In genomic region chr6:56314683-56315523, GRCh38 we compare ENCODE assay signal across 8 cellular contexts.
A peak's percentile ranks its signal among the peaks of the same experiment; 100 is the strongest.
DNase-seq lines count a peak whose midpoint lies in the region; ATAC-seq, FAIRE-seq and TF ChIP-seq lines count a peak whose summit lies in the region.

No MANE protein-coding gene starts in this region.

- peak in 2 of 3 donors; percentile 55 to 64 for TF ChIP-seq CTCF in ovary (IDR thresholded peaks at IDR 0.05)

- no peak overlapping the region for H3K27ac ChIP-seq in ovary

- ATAC-seq in HG02840 (IDR thresholded peaks at IDR 0.05; ENCODE audit: low FRiP score, unreplicated experiment) = no peak

- FAIRE-seq in H54 (lab: Jason Lieb, UNC) = peak; percentile 97

- no peaks in the 10 kb centered on the region for H3K9me3 ChIP-seq in ovary

- TF ChIP-seq POLR2A in H54 (IDR thresholded peaks at IDR 0.05; ENCODE audit: low read depth, low read length) = no peak
- TF ChIP-seq POLR2A in ovary (IDR thresholded peaks at IDR 0.05) = no peak

- no peaks in the 10 kb centered on the region for H3K27me3 ChIP-seq in ovary

- H3K36me3 ChIP-seq in ovary = no peaks in the 10 kb centered on the region

- no peak overlapping the region for H3K4me3 ChIP-seq in ovary

- intact Hi-C loops in ovary (cut with DNase I) = no loop called here

- WGBS in ovary, 3 donors = 55 to 61% (median 55%) methylated on average over 11 of the region's 11 CpGs

- TF ChIP-seq EP300 in ovary (IDR thresholded peaks at IDR 0.05) = no peak

- DNase-seq in NCI-H2196 (lab: John Stamatoyannopoulos, UW; ENCODE audit: unreplicated experiment) (peak; percentile 45), NCI-H2196 treated with DMSO at 0.1 percent for 48 hours (lab: John Stamatoyannopoulos, UW; ENCODE audit: unreplicated experiment) (no peak), H54 (ENCODE audit: insufficient read length, low spot score) (peak; percentile 29), NCI-H748 (lab: John Stamatoyannopoulos, UW; ENCODE audit: unreplicated experiment) (peak; percentile 59), dedifferentiated amniotic fluid mesenchymal stem cell (ENCODE audit: extremely low spot score) (peak; percentile 46), ovary (peak in 1 of 5 donors; percentile 40)
- no peak for DNase-seq in activated CD8-positive, alpha-beta memory T cell treated with anti-CD3 and anti-CD28 coated beads, Interleukin-2, amount 50 U/mL, for 4 hours

- H3K4me1 ChIP-seq in ovary (ENCODE audit: insufficient read depth) = no peaks in the 10 kb centered on the region

Comparison
In these comparisons a context has a peak if more than half of its experiments do, and no peak if none do; other contexts are left out.
1. DNase-seq: peak in NCI-H2196 (single experiment), H54 (single experiment), NCI-H748 (single experiment) and dedifferentiated amniotic fluid mesenchymal stem cell (single experiment); none in NCI-H2196 treated with DMSO at 0.1 percent for 48 hours (single experiment) and activated CD8-positive, alpha-beta memory T cell treated with anti-CD3 and anti-CD28 coated beads, Interleukin-2, amount 50 U/mL, for 4 hours (single experiment).